31 cellular contexts compared by ENCODE assay signal in genomic region chr19:16012552-16012951, GRCh38.
"Had no signal": no experiment of that assay in that cellular context is flagged by ENCODE, and none has a peak within 500 bp of the region (broad histone marks: within the 10 kb centered on the region; RNA-seq: fewer than 3 reads in every experiment).

No MANE protein-coding gene starts in this region.

- H3K9me3 ChIP-seq: adrenal gland, body of pancreas, breast epithelium had no signal

- DNase-seq: activated B cell treated with CpG ODN at 0.5 μM for 24 hours; activated CD4-positive, alpha-beta memory T cell treated with anti-CD3 and anti-CD28 coated beads for 36 hours; activated CD4-positive, alpha-beta T cell treated with anti-CD3 and anti-CD28 coated beads for 4 hours; activated CD4-positive, alpha-beta T cell treated with anti-CD3 and anti-CD28 coated beads, Interleukin-2, amount 10 ng/mL, durations not matched to agents 24 days and 14 days; activated CD4-positive, alpha-beta T cell treated with anti-CD3 and anti-CD28 coated beads, Interleukin-2, amount 50 U/mL, for 1 hour; activated CD4-positive, alpha-beta T cell treated with anti-CD3 and anti-CD28 coated beads, Interleukin-2, amount 50 U/mL, for 4 hours; activated CD8-positive, alpha-beta memory T cell treated with anti-CD3 and anti-CD28 coated beads, Interleukin-2, amount 10 ng/mL, durations not matched to agents 7 days and 5 days; activated CD8-positive, alpha-beta T cell treated with anti-CD3 and anti-CD28 coated beads for 36 hours; activated gamma-delta T cell treated with Interleukin-2 at 50 U/mL for 16 hours; activated naive CD4-positive, alpha-beta T cell; activated naive CD4-positive, alpha-beta T cell treated with anti-CD3 and anti-CD28 coated beads for 36 hours; activated naive CD4-positive, alpha-beta T cell treated with anti-CD3 and anti-CD28 coated beads, Interleukin-2, amount 50 U/mL, for 16 hours; activated naive CD8-positive, alpha-beta T cell treated with anti-CD3 and anti-CD28 coated beads for 36 hours; activated T-cell treated with anti-CD3 and anti-CD28 coated beads for 4 hours; activated T-cell treated with anti-CD3 and anti-CD28 coated beads, Interleukin-2, amount 50 U/mL, for 1 hour; activated T-cell treated with anti-CD3 and anti-CD28 coated beads, Interleukin-2, amount 50 U/mL, for 4 hours; activated T-cell treated with anti-CD3 and anti-CD28 coated beads, Interleukin-2, amount 50 U/mL, for 72 hours; amniotic stem cell; body of pancreas; brain microvascular endothelial cell; central memory CD4-positive, alpha-beta T cell; T-cell; T-helper 2 cell; T-helper 9 cell had no signal

- H3K36me3 Mint-ChIP-seq: activated CD4-positive, alpha-beta memory T cell treated with anti-CD3 and anti-CD28 coated beads for 36 hours; activated CD8-positive, alpha-beta memory T cell treated with anti-CD3 and anti-CD28 coated beads, Interleukin-2, amount 10 ng/mL, durations not matched to agents 7 days and 5 days; activated naive CD4-positive, alpha-beta T cell treated with anti-CD3 and anti-CD28 coated beads, Interleukin-2, amount 50 U/mL, for 72 hours; activated naive CD8-positive, alpha-beta T cell treated with anti-CD3 and anti-CD28 coated beads for 36 hours; T-cell had no signal

- H3K36me3 ChIP-seq: adrenal gland, brain microvascular endothelial cell, breast epithelium had no signal

- H3K4me3 ChIP-seq: adrenal gland, body of pancreas, breast epithelium had no signal

- H3K4me3 Mint-ChIP-seq: activated B cell treated with CpG ODN at 0.5 μM for 24 hours; activated CD4-positive, alpha-beta memory T cell treated with anti-CD3 and anti-CD28 coated beads for 36 hours; activated CD4-positive, alpha-beta T cell treated with anti-CD3 and anti-CD28 coated beads, Interleukin-2, amount 10 ng/mL, durations not matched to agents 24 days and 14 days; activated CD8-positive, alpha-beta memory T cell treated with anti-CD3 and anti-CD28 coated beads, Interleukin-2, amount 10 ng/mL, durations not matched to agents 7 days and 5 days; activated CD8-positive, alpha-beta T cell treated with anti-CD3 and anti-CD28 coated beads for 36 hours; activated naive CD4-positive, alpha-beta T cell treated with anti-CD3 and anti-CD28 coated beads for 36 hours; activated naive CD8-positive, alpha-beta T cell treated with anti-CD3 and anti-CD28 coated beads for 36 hours; activated T-cell treated with anti-CD3 and anti-CD28 coated beads, Interleukin-2, amount 50 U/mL, for 4 hours; activated T-cell treated with anti-CD3 and anti-CD28 coated beads, Interleukin-2, amount 50 U/mL, for 72 hours; activated T-helper 1 cell treated with anti-CD3 and anti-CD28 coated beads, Interleukin-12 subunit alpha, Interleukin-12 subunit beta, Interleukin-2, Interleukin-4 antibody, amounts not matched to agents 30 ng/mL and 10 ng/mL and 1 ng/mL, durations not matched to agents 14 hours and 24 hours and 36 hours; activated T-helper 17 cell treated with anti-CD3 and anti-CD28 coated beads, Interleukin-2, amount 50 U/mL, for 72 hours; T-cell; T-helper 2 cell treated with Interferon-gamma antibody and Interleukin-4, amounts not matched to agents 5 μg/mL and 100 μg/mL, for 36 hours had no signal

- H3K27me3 Mint-ChIP-seq: activated CD4-positive, alpha-beta memory T cell treated with anti-CD3 and anti-CD28 coated beads for 36 hours; activated CD8-positive, alpha-beta T cell treated with anti-CD3 and anti-CD28 coated beads for 36 hours; activated naive CD8-positive, alpha-beta T cell treated with anti-CD3 and anti-CD28 coated beads for 36 hours; activated T-helper 17 cell treated with anti-CD3 and anti-CD28 coated beads, Interleukin-2, amount 50 U/mL, for 72 hours; T-cell had no signal

- H3K27me3 ChIP-seq: adrenal gland, body of pancreas, brain microvascular endothelial cell, breast epithelium had no signal

- H3K4me1 Mint-ChIP-seq: activated B cell treated with CpG ODN at 0.5 μM for 24 hours; activated CD4-positive, alpha-beta T cell treated with anti-CD3 and anti-CD28 coated beads, Interleukin-2, amount 10 ng/mL, durations not matched to agents 24 days and 14 days; activated CD8-positive, alpha-beta memory T cell treated with anti-CD3 and anti-CD28 coated beads, Interleukin-2, amount 10 ng/mL, durations not matched to agents 7 days and 5 days; activated naive CD8-positive, alpha-beta T cell treated with anti-CD3 and anti-CD28 coated beads for 36 hours; activated T-helper 17 cell treated with anti-CD3 and anti-CD28 coated beads, Interleukin-2, amount 50 U/mL, for 72 hours; T-cell had no signal

- ATAC-seq: activated CD8-positive, alpha-beta memory T cell treated with anti-CD3 and anti-CD28 coated beads, Interleukin-2, amount 10 ng/mL, durations not matched to agents 7 days and 5 days; activated CD8-positive, alpha-beta T cell treated with anti-CD3 and anti-CD28 coated beads for 36 hours; activated T-cell treated with anti-CD3 and anti-CD28 coated beads, Interleukin-2, amount 50 U/mL, for 4 hours; activated T-cell treated with anti-CD3 and anti-CD28 coated beads, Interleukin-2, amount 50 U/mL, for 72 hours; activated T-helper 17 cell treated with anti-CD3 and anti-CD28 coated beads, Interleukin-2, amount 50 U/mL, for 72 hours; body of pancreas; T-cell had no signal

- H3K4me1 ChIP-seq: adrenal gland, body of pancreas, breast epithelium had no signal

- H3K27ac Mint-ChIP-seq: activated B cell treated with CpG ODN at 0.5 μM for 24 hours; activated CD4-positive, alpha-beta memory T cell treated with anti-CD3 and anti-CD28 coated beads for 36 hours; activated CD4-positive, alpha-beta T cell treated with anti-CD3 and anti-CD28 coated beads, Interleukin-2, amount 10 ng/mL, durations not matched to agents 24 days and 14 days; activated CD8-positive, alpha-beta memory T cell treated with anti-CD3 and anti-CD28 coated beads, Interleukin-2, amount 10 ng/mL, durations not matched to agents 7 days and 5 days; activated CD8-positive, alpha-beta T cell treated with anti-CD3 and anti-CD28 coated beads for 36 hours; activated naive CD4-positive, alpha-beta T cell treated with anti-CD3 and anti-CD28 coated beads for 36 hours; activated naive CD4-positive, alpha-beta T cell treated with anti-CD3 and anti-CD28 coated beads, Interleukin-2, amount 50 U/mL, for 72 hours; activated naive CD8-positive, alpha-beta T cell treated with anti-CD3 and anti-CD28 coated beads for 36 hours; activated T-cell treated with anti-CD3 and anti-CD28 coated beads, Interleukin-2, amount 50 U/mL, for 72 hours; activated T-helper 1 cell treated with anti-CD3 and anti-CD28 coated beads, Interleukin-12 subunit alpha, Interleukin-12 subunit beta, Interleukin-2, Interleukin-4 antibody, amounts not matched to agents 30 ng/mL and 10 ng/mL and 1 ng/mL, durations not matched to agents 14 hours and 24 hours and 36 hours; activated T-helper 17 cell treated with anti-CD3 and anti-CD28 coated beads, Interleukin-2, amount 50 U/mL, for 72 hours; T-cell; T-helper 2 cell treated with Interferon-gamma antibody and Interleukin-4, amounts not matched to agents 5 μg/mL and 100 μg/mL, for 36 hours had no signal

- H3K27ac ChIP-seq: adrenal gland, body of pancreas, brain microvascular endothelial cell, breast epithelium, VCaP had no signal
